Comparison of ENCODE assay signal across 24 cellular contexts in the genomic region with DNA sequence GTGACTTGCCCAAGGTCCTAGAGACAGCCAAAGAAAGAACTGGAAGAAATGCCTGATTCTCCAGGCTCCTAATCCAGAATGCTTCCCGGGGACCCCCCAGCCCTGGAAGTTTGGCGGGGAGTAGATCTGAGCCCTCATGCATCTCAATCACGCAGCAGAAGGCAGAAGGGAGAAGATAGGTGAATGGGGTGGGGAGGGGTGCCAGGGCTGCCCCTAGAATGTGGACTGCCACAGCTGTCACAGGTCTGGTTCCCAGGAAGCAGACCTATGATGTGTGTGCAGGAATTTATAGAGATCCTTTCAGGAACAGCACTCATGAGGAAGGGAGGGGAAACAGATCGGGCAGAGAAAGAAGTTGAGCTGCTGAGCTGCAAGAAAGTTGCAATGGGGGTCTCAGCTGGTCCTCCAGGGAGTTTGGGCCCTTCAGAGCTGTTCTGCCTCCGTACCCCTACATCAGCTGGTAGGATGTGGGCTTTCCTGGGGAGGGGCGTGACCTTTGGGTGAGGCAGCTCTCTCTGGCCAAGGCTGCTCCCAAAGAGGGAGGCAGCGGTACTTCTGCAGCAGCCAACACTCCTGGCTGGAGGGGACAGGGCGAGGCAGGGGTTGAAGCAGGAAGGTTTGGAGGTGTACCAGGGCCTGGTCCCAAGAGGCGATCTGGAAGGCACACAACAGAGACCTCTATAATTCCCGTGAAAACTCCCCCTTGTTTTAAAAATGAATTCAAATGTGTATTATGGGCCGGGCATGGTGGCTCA. TPM values are rescaled to one million over a fixed set of nuclear protein-coding genes. Genes with fewer than 3 reads are reported as not detected.
DNase-seq lines count a peak whose midpoint lies in the region; ATAC-seq and TF ChIP-seq lines count a peak whose summit lies in the region.
"Had no signal": no experiment of that assay in that cellular context is flagged by ENCODE, and none has a peak within 500 bp of the region (broad histone marks: within the 10 kb centered on the region; RNA-seq: fewer than 3 reads in every experiment).

No MANE protein-coding gene starts in this region.

- peaks cover 3% of the 10 kb centered on the region for H3K27me3 Mint-ChIP-seq in neural crest cell (ENCODE audit: low read depth)
- H3K27me3 Mint-ChIP-seq in activated T-helper 2 cell treated with anti-CD3 and anti-CD28 coated beads, Interferon-gamma antibody, Interleukin-2, Interleukin-4, amounts not matched to agents 10 μg/mL and 5 μg/mL and 100 μg/mL, durations not matched to agents 14 hours and 24 hours and 36 hours (ENCODE audit: low read depth), result no peaks in the 10 kb centered on the region
- H3K27me3 Mint-ChIP-seq in activated T-cell treated with anti-CD3 and anti-CD28 coated beads, Interleukin-2, amount 50 U/mL, for 4 hours (ENCODE audit: low read depth), result peaks cover 4% of the 10 kb centered on the region
- H3K27me3 Mint-ChIP-seq: CD4-positive, CD25-positive, alpha-beta regulatory T cell; CD8-positive, alpha-beta memory T cell had no signal

- H3K4me3 ChIP-seq in esophagus muscularis mucosa (no peak overlapping the region), osteoblast (ENCODE audit: insufficient read depth, low read length) (no peak overlapping the region), HAP-1 (no peak overlapping the region)
- H3K4me3 ChIP-seq: BLaER1 had no signal

- H3K4me2 ChIP-seq in osteoblast (ENCODE audit: insufficient read depth, low read length), result no peak overlapping the region
- H3K4me2 ChIP-seq: BLaER1 had no signal

- H3K4me1 ChIP-seq in esophagus muscularis mucosa (peaks cover 0 to 12% (median 6%) of the 10 kb centered on the region in 4 donors), osteoblast (ENCODE audit: insufficient read depth, low read length) (no peaks in the 10 kb centered on the region), HAP-1 (no peaks in the 10 kb centered on the region)
- H3K4me1 ChIP-seq: BE2C, BLaER1 had no signal

- WGBS in esophagus muscularis mucosa, result 86% methylated on average over 10 of the region's 11 CpGs

- H3K9me3 Mint-ChIP-seq in neural crest cell, result no peaks in the 10 kb centered on the region
- H3K9me3 Mint-ChIP-seq in stimulated activated effector memory CD8-positive, alpha-beta T cell treated with anti-CD3 and anti-CD28 coated beads, Interleukin-12 subunit alpha, Interleukin-12 subunit beta, amount 100 ng/mL, for 72 hours, result peaks cover 10% of the 10 kb centered on the region
- peaks cover 16% of the 10 kb centered on the region for H3K9me3 Mint-ChIP-seq in activated T-helper 2 cell treated with anti-CD3 and anti-CD28 coated beads, Interferon-gamma antibody, Interleukin-2, Interleukin-4, amounts not matched to agents 10 μg/mL and 5 μg/mL and 100 μg/mL, durations not matched to agents 14 hours and 24 hours and 36 hours
- H3K9me3 Mint-ChIP-seq in activated T-cell treated with anti-CD3 and anti-CD28 coated beads, Interleukin-2, amount 50 U/mL, for 4 hours, result peaks cover 3% of the 10 kb centered on the region

- peak overlapping the region; percentile 79 for H3K27ac Mint-ChIP-seq in neural crest cell (ENCODE audit: unreplicated experiment)
- no peak overlapping the region for H3K27ac Mint-ChIP-seq in stimulated activated effector memory CD8-positive, alpha-beta T cell treated with anti-CD3 and anti-CD28 coated beads, Interleukin-12 subunit alpha, Interleukin-12 subunit beta, amount 100 ng/mL, for 72 hours
- H3K27ac Mint-ChIP-seq in activated T-helper 2 cell treated with anti-CD3 and anti-CD28 coated beads, Interferon-gamma antibody, Interleukin-2, Interleukin-4, amounts not matched to agents 10 μg/mL and 5 μg/mL and 100 μg/mL, durations not matched to agents 14 hours and 24 hours and 36 hours, result no peak overlapping the region
- H3K27ac Mint-ChIP-seq: CD14-positive monocyte; CD4-positive, alpha-beta memory T cell; CD4-positive, CD25-positive, alpha-beta regulatory T cell; CD8-positive, alpha-beta memory T cell had no signal

- no peaks in the 10 kb centered on the region for H3K36me3 ChIP-seq in esophagus muscularis mucosa
- H3K36me3 ChIP-seq in osteoblast (ENCODE audit: insufficient read depth, low read length), result no peaks in the 10 kb centered on the region
- H3K36me3 ChIP-seq in HAP-1 (replicated peaks), result no peaks in the 10 kb centered on the region
- H3K36me3 ChIP-seq: BE2C, BLaER1 had no signal

- TF ChIP-seq CTCF in esophagus muscularis mucosa (IDR thresholded peaks at IDR 0.05) (no peak), neural crest cell (conservative IDR thresholded peaks at IDR 0.05) (no peak), osteoblast (IDR thresholded peaks at IDR 0.05; ENCODE audit: extremely low read depth, low read depth, low read length) (no peak)

- no peak for TF ChIP-seq POLR2A in esophagus muscularis mucosa (IDR thresholded peaks at IDR 0.05; ENCODE audit: low read depth)

- H3K27me3 ChIP-seq in esophagus muscularis mucosa, result peaks cover 0 to 6% (median 0%) of the 10 kb centered on the region in 4 donors
- no peaks in the 10 kb centered on the region for H3K27me3 ChIP-seq in osteoblast (ENCODE audit: insufficient read depth, low read length)
- no peaks in the 10 kb centered on the region for H3K27me3 ChIP-seq in HAP-1 (ENCODE audit: low read depth)
- H3K27me3 ChIP-seq: BE2C, BLaER1 had no signal

- peak; percentile 16 for ATAC-seq in stimulated activated effector memory CD8-positive, alpha-beta T cell treated with anti-CD3 and anti-CD28 coated beads, Interleukin-12 subunit alpha, Interleukin-12 subunit beta, amount 100 ng/mL, for 72 hours
- no peak for ATAC-seq in activated T-cell treated with anti-CD3 and anti-CD28 coated beads, Interleukin-2, amount 50 U/mL, for 4 hours

- no peak for TF ChIP-seq EP300 in esophagus muscularis mucosa (IDR thresholded peaks at IDR 0.05)

- H3K27ac ChIP-seq in esophagus muscularis mucosa (replicated peaks in 1 of 4) (no peak overlapping the region), osteoblast (ENCODE audit: low read depth, low read length) (no peak overlapping the region)
- H3K27ac ChIP-seq: BLaER1 had no signal

- no peak overlapping the region for H3K4me3 Mint-ChIP-seq in neural crest cell
- H3K4me3 Mint-ChIP-seq in stimulated activated effector memory CD8-positive, alpha-beta T cell treated with anti-CD3 and anti-CD28 coated beads, Interleukin-12 subunit alpha, Interleukin-12 subunit beta, amount 100 ng/mL, for 72 hours, result no peak overlapping the region
- H3K4me3 Mint-ChIP-seq in activated T-helper 2 cell treated with anti-CD3 and anti-CD28 coated beads, Interferon-gamma antibody, Interleukin-2, Interleukin-4, amounts not matched to agents 10 μg/mL and 5 μg/mL and 100 μg/mL, durations not matched to agents 14 hours and 24 hours and 36 hours (ENCODE audit: low read depth), result no peak overlapping the region
- no peak overlapping the region for H3K4me3 Mint-ChIP-seq in activated T-cell treated with anti-CD3 and anti-CD28 coated beads, Interleukin-2, amount 50 U/mL, for 4 hours
- H3K4me3 Mint-ChIP-seq: CD14-positive monocyte; CD4-positive, alpha-beta memory T cell; CD4-positive, CD25-positive, alpha-beta regulatory T cell; CD8-positive, alpha-beta memory T cell had no signal

- H3K79me2 ChIP-seq in osteoblast (ENCODE audit: insufficient read depth, low read length), result no peaks in the 10 kb centered on the region

- no peaks in the 10 kb centered on the region for H4K20me1 ChIP-seq in osteoblast (ENCODE audit: insufficient read depth, low read length)
- H4K20me1 ChIP-seq: BLaER1 had no signal

- H2AFZ ChIP-seq in osteoblast (ENCODE audit: low read length), result no peak overlapping the region

- in situ Hi-C loops in HAP-1 (cut with MboI; ENCODE audit: low sequenced_read_pairs), result no loop called here

- DNase-seq in esophagus muscularis mucosa (ENCODE audit: extremely low spot score), result peak; percentile 85
- DNase-seq in neural crest cell (ENCODE audit: low read depth, low spot score), result no peak
- DNase-seq in osteoblast (ENCODE audit: insufficient read length, low spot score, missing footprints), result peak; percentile 46
- no peak for DNase-seq in stimulated activated effector memory CD8-positive, alpha-beta T cell treated with anti-CD3 and anti-CD28 coated beads, Interleukin-12 subunit alpha, Interleukin-12 subunit beta, amount 100 ng/mL, for 72 hours (ENCODE audit: low spot score in 2 of 2)
- DNase-seq in EL, result no peak
- no peak for DNase-seq in activated T-helper 2 cell treated with anti-CD3 and anti-CD28 coated beads, Interferon-gamma antibody, Interleukin-2, Interleukin-4, amounts not matched to agents 10 μg/mL and 5 μg/mL and 100 μg/mL, durations not matched to agents 14 hours and 24 hours and 36 hours (ENCODE audit: low spot score)
- DNase-seq in activated T-cell treated with anti-CD3 and anti-CD28 coated beads, Interleukin-2, amount 50 U/mL, for 4 hours, result no peak
- no peak for DNase-seq in HAP-1 (ENCODE audit: low spot score in 2 of 2)
- DNase-seq: 8988T; ACHN; BE2C; C1 segment of cervical spinal cord; CD4-positive, alpha-beta memory T cell; CD4-positive, CD25-positive, alpha-beta regulatory T cell; CD8-positive, alpha-beta memory T cell; COR-L47; DMS 273 treated with DMSO at 0.1 percent for 48 hours; DMS153; DMS53; DMS79; DND-41; GF-D8 had no signal

- H3K36me3 Mint-ChIP-seq in neural crest cell (ENCODE audit: low read depth), result peaks cover 3% of the 10 kb centered on the region
- H3K36me3 Mint-ChIP-seq in stimulated activated effector memory CD8-positive, alpha-beta T cell treated with anti-CD3 and anti-CD28 coated beads, Interleukin-12 subunit alpha, Interleukin-12 subunit beta, amount 100 ng/mL, for 72 hours, result no peaks in the 10 kb centered on the region
- no peaks in the 10 kb centered on the region for H3K36me3 Mint-ChIP-seq in activated T-helper 2 cell treated with anti-CD3 and anti-CD28 coated beads, Interferon-gamma antibody, Interleukin-2, Interleukin-4, amounts not matched to agents 10 μg/mL and 5 μg/mL and 100 μg/mL, durations not matched to agents 14 hours and 24 hours and 36 hours (ENCODE audit: low read depth)
- H3K36me3 Mint-ChIP-seq in activated T-cell treated with anti-CD3 and anti-CD28 coated beads, Interleukin-2, amount 50 U/mL, for 4 hours (ENCODE audit: insufficient read depth), result no peaks in the 10 kb centered on the region
- H3K36me3 Mint-ChIP-seq: CD14-positive monocyte; CD4-positive, alpha-beta memory T cell; CD4-positive, CD25-positive, alpha-beta regulatory T cell; CD8-positive, alpha-beta memory T cell had no signal

- H3K9me3 ChIP-seq in esophagus muscularis mucosa, result no peaks in the 10 kb centered on the region
- no peaks in the 10 kb centered on the region for H3K9me3 ChIP-seq in osteoblast (ENCODE audit: low read depth, low read length)
- H3K9me3 ChIP-seq in HAP-1, result no peaks in the 10 kb centered on the region; the same call in 1 of the 2 replicates
- H3K9me3 ChIP-seq: BE2C, BLaER1 had no signal

- peaks cover 6% of the 10 kb centered on the region for H3K4me1 Mint-ChIP-seq in neural crest cell
- H3K4me1 Mint-ChIP-seq in stimulated activated effector memory CD8-positive, alpha-beta T cell treated with anti-CD3 and anti-CD28 coated beads, Interleukin-12 subunit alpha, Interleukin-12 subunit beta, amount 100 ng/mL, for 72 hours, result no peaks in the 10 kb centered on the region
- H3K4me1 Mint-ChIP-seq in activated T-helper 2 cell treated with anti-CD3 and anti-CD28 coated beads, Interferon-gamma antibody, Interleukin-2, Interleukin-4, amounts not matched to agents 10 μg/mL and 5 μg/mL and 100 μg/mL, durations not matched to agents 14 hours and 24 hours and 36 hours (ENCODE audit: low read depth), result no peaks in the 10 kb centered on the region
- H3K4me1 Mint-ChIP-seq in activated T-cell treated with anti-CD3 and anti-CD28 coated beads, Interleukin-2, amount 50 U/mL, for 4 hours (ENCODE audit: low read depth), result peaks cover 3% of the 10 kb centered on the region
- H3K4me1 Mint-ChIP-seq: CD8-positive, alpha-beta memory T cell had no signal

- intact Hi-C loops in esophagus muscularis mucosa (cut with DNase I), result no loop called here
- intact Hi-C loops in activated T-helper 2 cell treated with anti-CD3 and anti-CD28 coated beads, Interferon-gamma antibody, Interleukin-2, Interleukin-4, amounts not matched to agents 10 μg/mL and 5 μg/mL and 100 μg/mL, durations not matched to agents 14 hours and 24 hours and 36 hours (cut with micrococcal nuclease), result loop anchor here (5.0 kb wide), 1 partner anchor 764 kb away; no protein-coding TSS in a partner anchor

RNA-seq across cellular contexts. Expression of a gene that starts 43.4 kb away (rescaled TPM):
- total RNA-seq in esophagus muscularis mucosa (under 1 TPM in 2 of 4 donors, not detected in 2; under 0.01 to 0.92 TPM), neural crest cell (18.6 and 25.4 TPM in 2 replicates), osteoblast (not detected in 2 replicates)
- not detected in 2 replicates for total RNA-seq in activated T-helper 2 cell treated with anti-CD3 and anti-CD28 coated beads, Interferon-gamma antibody, Interleukin-2, Interleukin-4, amounts not matched to agents 10 μg/mL and 5 μg/mL and 100 μg/mL, durations not matched to agents 14 hours and 24 hours and 36 hours
- total RNA-seq in activated T-cell treated with anti-CD3 and anti-CD28 coated beads, Interleukin-2, amount 50 U/mL, for 4 hours, result not detected
- total RNA-seq: CD4-positive, alpha-beta memory T cell; CD4-positive, CD25-positive, alpha-beta regulatory T cell; CD8-positive, alpha-beta memory T cell had no signal

Comparison
In these comparisons a context has a peak if more than half of its experiments do, and no peak if none do; other contexts are left out.
1. DNase-seq: peak in esophagus muscularis mucosa (single experiment) and osteoblast (single experiment); none in neural crest cell (single experiment), stimulated activated effector memory CD8-positive, alpha-beta T cell treated with anti-CD3 and anti-CD28 coated beads, Interleukin-12 subunit alpha, Interleukin-12 subunit beta, amount 100 ng/mL, for 72 hours (0 of 2), EL (single experiment), activated T-helper 2 cell treated with anti-CD3 and anti-CD28 coated beads, Interferon-gamma antibody, Interleukin-2, Interleukin-4, amounts not matched to agents 10 μg/mL and 5 μg/mL and 100 μg/mL, durations not matched to agents 14 hours and 24 hours and 36 hours (single experiment), activated T-cell treated with anti-CD3 and anti-CD28 coated beads, Interleukin-2, amount 50 U/mL, for 4 hours (single experiment) and HAP-1 (0 of 2).
2. RNA of a gene that starts 43.4 kb away (total RNA-seq): 18.6 to 25.4 TPM in neural crest cell; under 0.01 to 0.92 TPM in esophagus muscularis mucosa, not detected in osteoblast, not detected in activated T-helper 2 cell treated with anti-CD3 and anti-CD28 coated beads, Interferon-gamma antibody, Interleukin-2, Interleukin-4, amounts not matched to agents 10 μg/mL and 5 μg/mL and 100 μg/mL, durations not matched to agents 14 hours and 24 hours and 36 hours and not detected in activated T-cell treated with anti-CD3 and anti-CD28 coated beads, Interleukin-2, amount 50 U/mL, for 4 hours; every median in the first group is over 10 times any median in the second.